Comparison of ENCODE assay signal across 34 cellular contexts in genomic region chr1:41774486-41774990, GRCh38.
"Had no signal": no experiment of that assay in that cellular context is flagged by ENCODE, and none has a peak within 500 bp of the region (broad histone marks: within the 10 kb centered on the region; RNA-seq: fewer than 3 reads in every experiment).

No MANE protein-coding gene starts in this region.

- H3K36me3 Mint-ChIP-seq: activated CD8-positive, alpha-beta memory T cell treated with anti-CD3 and anti-CD28 coated beads, Interleukin-2, amount 10 ng/mL, durations not matched to agents 7 days and 5 days; activated naive CD4-positive, alpha-beta T cell treated with anti-CD3 and anti-CD28 coated beads, Interleukin-2, amount 50 U/mL, for 24 hours; brain had no signal

- H3K9me3 Mint-ChIP-seq: activated B cell treated with CpG ODN at 0.5 μM for 24 hours; activated CD8-positive, alpha-beta T cell treated with anti-CD3 and anti-CD28 coated beads for 36 hours; activated naive CD4-positive, alpha-beta T cell treated with anti-CD3 and anti-CD28 coated beads for 36 hours; activated naive CD4-positive, alpha-beta T cell treated with anti-CD3 and anti-CD28 coated beads, Interleukin-2, amount 50 U/mL, for 24 hours; activated naive CD8-positive, alpha-beta T cell treated with anti-CD3 and anti-CD28 coated beads for 36 hours; activated naive CD8-positive, alpha-beta T cell treated with anti-CD3 and anti-CD28 coated beads, Interleukin-2, amount 50 U/mL, for 24 hours; activated T-helper 1 cell treated with anti-CD3 and anti-CD28 coated beads, Interleukin-12 subunit alpha, Interleukin-12 subunit beta, Interleukin-2, Interleukin-4 antibody, amounts not matched to agents 30 ng/mL and 10 ng/mL and 1 ng/mL, durations not matched to agents 14 hours and 24 hours and 36 hours; activated T-helper 2 cell treated with anti-CD3 and anti-CD28 coated beads, Interferon-gamma antibody, Interleukin-2, Interleukin-4, amounts not matched to agents 10 μg/mL and 5 μg/mL and 100 μg/mL, durations not matched to agents 14 hours and 24 hours and 36 hours; brain; T-helper 2 cell treated with Interferon-gamma antibody and Interleukin-4, amounts not matched to agents 5 μg/mL and 100 μg/mL, for 36 hours had no signal

- H3K4me3 Mint-ChIP-seq: activated B cell treated with CpG ODN at 0.5 μM for 24 hours; activated CD8-positive, alpha-beta memory T cell treated with anti-CD3 and anti-CD28 coated beads, Interleukin-2, amount 10 ng/mL, durations not matched to agents 7 days and 5 days; activated CD8-positive, alpha-beta T cell treated with anti-CD3 and anti-CD28 coated beads for 36 hours; activated naive CD4-positive, alpha-beta T cell treated with anti-CD3 and anti-CD28 coated beads for 36 hours; activated naive CD4-positive, alpha-beta T cell treated with anti-CD3 and anti-CD28 coated beads, Interleukin-2, amount 50 U/mL, for 24 hours; activated naive CD8-positive, alpha-beta T cell treated with anti-CD3 and anti-CD28 coated beads for 36 hours; activated naive CD8-positive, alpha-beta T cell treated with anti-CD3 and anti-CD28 coated beads, Interleukin-2, amount 50 U/mL, for 24 hours; activated T-helper 1 cell treated with anti-CD3 and anti-CD28 coated beads, Interleukin-12 subunit alpha, Interleukin-12 subunit beta, Interleukin-2, Interleukin-4 antibody, amounts not matched to agents 30 ng/mL and 10 ng/mL and 1 ng/mL, durations not matched to agents 14 hours and 24 hours and 36 hours; brain; T-helper 17 cell; T-helper 2 cell treated with Interferon-gamma antibody and Interleukin-4, amounts not matched to agents 5 μg/mL and 100 μg/mL, for 36 hours had no signal

- H3K27me3 Mint-ChIP-seq: activated B cell treated with CpG ODN at 0.5 μM for 24 hours; activated CD8-positive, alpha-beta memory T cell treated with anti-CD3 and anti-CD28 coated beads, Interleukin-2, amount 10 ng/mL, durations not matched to agents 7 days and 5 days; activated CD8-positive, alpha-beta T cell treated with anti-CD3 and anti-CD28 coated beads for 36 hours; activated naive CD4-positive, alpha-beta T cell treated with anti-CD3 and anti-CD28 coated beads, Interleukin-2, amount 50 U/mL, for 24 hours; activated naive CD8-positive, alpha-beta T cell treated with anti-CD3 and anti-CD28 coated beads for 36 hours; activated naive CD8-positive, alpha-beta T cell treated with anti-CD3 and anti-CD28 coated beads, Interleukin-2, amount 50 U/mL, for 24 hours; brain; T-helper 17 cell had no signal

- H3K27me3 ChIP-seq: ascending aorta, breast epithelium, cardiac muscle cell, colonic mucosa, gastrocnemius medialis, heart left ventricle had no signal

- H3K4me1 ChIP-seq: ascending aorta, colonic mucosa had no signal

- H3K27ac Mint-ChIP-seq: activated B cell treated with CpG ODN at 0.5 μM for 24 hours; activated CD8-positive, alpha-beta memory T cell treated with anti-CD3 and anti-CD28 coated beads, Interleukin-2, amount 10 ng/mL, durations not matched to agents 7 days and 5 days; activated CD8-positive, alpha-beta T cell treated with anti-CD3 and anti-CD28 coated beads for 36 hours; activated naive CD4-positive, alpha-beta T cell treated with anti-CD3 and anti-CD28 coated beads for 36 hours; activated naive CD4-positive, alpha-beta T cell treated with anti-CD3 and anti-CD28 coated beads, Interleukin-2, amount 50 U/mL, for 24 hours; activated naive CD8-positive, alpha-beta T cell treated with anti-CD3 and anti-CD28 coated beads for 36 hours; activated naive CD8-positive, alpha-beta T cell treated with anti-CD3 and anti-CD28 coated beads, Interleukin-2, amount 50 U/mL, for 24 hours; activated T-helper 1 cell treated with anti-CD3 and anti-CD28 coated beads, Interleukin-12 subunit alpha, Interleukin-12 subunit beta, Interleukin-2, Interleukin-4 antibody, amounts not matched to agents 30 ng/mL and 10 ng/mL and 1 ng/mL, durations not matched to agents 14 hours and 24 hours and 36 hours; activated T-helper 2 cell treated with anti-CD3 and anti-CD28 coated beads, Interferon-gamma antibody, Interleukin-2, Interleukin-4, amounts not matched to agents 10 μg/mL and 5 μg/mL and 100 μg/mL, durations not matched to agents 14 hours and 24 hours and 36 hours; T-helper 17 cell; T-helper 2 cell treated with Interferon-gamma antibody and Interleukin-4, amounts not matched to agents 5 μg/mL and 100 μg/mL, for 36 hours had no signal

- DNase-seq: activated B cell treated with CpG ODN at 0.5 μM for 24 hours; activated CD4-positive, alpha-beta T cell treated with anti-CD3 and anti-CD28 coated beads for 48 hours; activated CD4-positive, alpha-beta T cell treated with anti-CD3 and anti-CD28 coated beads, Interleukin-2, amount 50 U/mL, for 1 hour; activated CD4-positive, alpha-beta T cell treated with anti-CD3 and anti-CD28 coated beads, Interleukin-2, amount 50 U/mL, for 48 hours; activated CD8-positive, alpha-beta memory T cell treated with anti-CD3 and anti-CD28 coated beads, Interleukin-2, amount 10 ng/mL, durations not matched to agents 7 days and 5 days; activated CD8-positive, alpha-beta memory T cell treated with anti-CD3 and anti-CD28 coated beads, Interleukin-2, amount 50 U/mL, for 4 hours; activated CD8-positive, alpha-beta T cell treated with anti-CD3 and anti-CD28 coated beads for 36 hours; activated effector memory CD4-positive, alpha-beta T cell treated with anti-CD3 and anti-CD28 coated beads, Interleukin-2, amount 50 U/mL, for 16 hours; activated naive CD4-positive, alpha-beta T cell treated with anti-CD3 and anti-CD28 coated beads for 36 hours; activated naive CD8-positive, alpha-beta T cell treated with anti-CD3 and anti-CD28 coated beads for 36 hours; activated naive CD8-positive, alpha-beta T cell treated with anti-CD3 and anti-CD28 coated beads, Interleukin-2, amount 50 U/mL, for 24 hours; activated T-cell treated with anti-CD3 and anti-CD28 coated beads, Interleukin-2, amount 50 U/mL, for 1 hour; activated T-cell treated with anti-CD3 and anti-CD28 coated beads, Interleukin-2, amount 50 U/mL, for 48 hours; central memory CD4-positive, alpha-beta T cell; colonic mucosa; effector CD8-positive, alpha-beta T cell; foreskin keratinocyte; glutamatergic neuron; heart left ventricle; T-helper 1 cell; T-helper 17 cell; T1000; WERI-Rb-1 had no signal

- H3K27ac ChIP-seq: ascending aorta, cardiac muscle cell, colonic mucosa, epithelial cell of prostate, foreskin keratinocyte, heart left ventricle, WERI-Rb-1 had no signal

- ATAC-seq: activated CD4-positive, CD25-positive, alpha-beta regulatory T cell treated with anti-CD3 and anti-CD28 coated beads, Interleukin-2, amount 50 U/mL, for 24 hours; activated CD8-positive, alpha-beta memory T cell treated with anti-CD3 and anti-CD28 coated beads, Interleukin-2, amount 10 ng/mL, durations not matched to agents 7 days and 5 days; activated CD8-positive, alpha-beta T cell treated with anti-CD3 and anti-CD28 coated beads for 36 hours; activated naive CD8-positive, alpha-beta T cell treated with anti-CD3 and anti-CD28 coated beads, Interleukin-2, amount 50 U/mL, for 24 hours; foreskin keratinocyte; heart left ventricle; T-helper 17 cell had no signal

- H3K4me1 Mint-ChIP-seq: activated CD8-positive, alpha-beta memory T cell treated with anti-CD3 and anti-CD28 coated beads, Interleukin-2, amount 10 ng/mL, durations not matched to agents 7 days and 5 days; activated naive CD4-positive, alpha-beta T cell treated with anti-CD3 and anti-CD28 coated beads, Interleukin-2, amount 50 U/mL, for 24 hours; activated naive CD8-positive, alpha-beta T cell treated with anti-CD3 and anti-CD28 coated beads for 36 hours; activated naive CD8-positive, alpha-beta T cell treated with anti-CD3 and anti-CD28 coated beads, Interleukin-2, amount 50 U/mL, for 24 hours had no signal

- H3K9me3 ChIP-seq: ascending aorta, breast epithelium, colonic mucosa, gastrocnemius medialis, heart left ventricle had no signal

- H3K4me3 ChIP-seq: ascending aorta, breast epithelium, cardiac muscle cell, colonic mucosa, gastrocnemius medialis, heart left ventricle had no signal

- H3K36me3 ChIP-seq: ascending aorta, breast epithelium, cardiac muscle cell, colonic mucosa, gastrocnemius medialis, heart left ventricle, WERI-Rb-1 had no signal
